Comparison of ENCODE assay signal across 14 cellular contexts in genomic region chr16:30736995-30737793, GRCh38.
"Had no signal": no experiment of that assay in that cellular context is flagged by ENCODE, and none has a peak within 500 bp of the region (broad histone marks: within the 10 kb centered on the region; RNA-seq: fewer than 3 reads in every experiment).

No MANE protein-coding gene starts in this region.

- H3K27ac Mint-ChIP-seq: activated CD4-positive, alpha-beta T cell treated with anti-CD3 and anti-CD28 coated beads, Interleukin-2, amount 10 ng/mL, durations not matched to agents 7 days and 5 days; activated naive CD8-positive, alpha-beta T cell treated with anti-CD3 and anti-CD28 coated beads, Interleukin-2, amount 10 ng/mL, durations not matched to agents 7 days and 5 days; nephron; T-helper 17 cell had no signal

- DNase-seq: activated CD4-positive, alpha-beta T cell treated with anti-CD3 and anti-CD28 coated beads, Interleukin-2, amount 10 ng/mL, durations not matched to agents 7 days and 5 days; activated CD4-positive, CD25-positive, alpha-beta regulatory T cell; activated naive CD8-positive, alpha-beta T cell treated with anti-CD3 and anti-CD28 coated beads, Interleukin-2, amount 10 ng/mL, durations not matched to agents 7 days and 5 days; effector CD4-positive, alpha-beta T cell; heart left ventricle; islet precursor cell; left lung; mesenchymal stem cell; stimulated activated CD4-positive, alpha-beta T cell treated with anti-CD3 and anti-CD28 coated beads, Interleukin-4, amount 100 ng/mL, for 1 hour; stimulated activated CD8-positive, alpha-beta memory T cell treated with anti-CD3 and anti-CD28 coated beads, Interleukin-4, amount 100 ng/mL, for 48 hours; T-helper 17 cell had no signal

- H3K27ac ChIP-seq: heart left ventricle, left lung, ovary had no signal

- H3K9me3 ChIP-seq: heart left ventricle, left lung, ovary had no signal

- H3K27me3 Mint-ChIP-seq: activated CD4-positive, alpha-beta T cell treated with anti-CD3 and anti-CD28 coated beads, Interleukin-2, amount 10 ng/mL, durations not matched to agents 7 days and 5 days; activated naive CD8-positive, alpha-beta T cell treated with anti-CD3 and anti-CD28 coated beads, Interleukin-2, amount 10 ng/mL, durations not matched to agents 7 days and 5 days; T-helper 17 cell had no signal

- H3K27me3 ChIP-seq: heart left ventricle, left lung, ovary had no signal

- ATAC-seq: heart left ventricle, left lung, SK-N-SH treated with all-trans-retinoic acid at 6 μM for 48 hours, T-helper 17 cell had no signal

- H3K9me3 Mint-ChIP-seq: activated CD4-positive, alpha-beta T cell treated with anti-CD3 and anti-CD28 coated beads, Interleukin-2, amount 10 ng/mL, durations not matched to agents 7 days and 5 days; activated naive CD8-positive, alpha-beta T cell treated with anti-CD3 and anti-CD28 coated beads, Interleukin-2, amount 10 ng/mL, durations not matched to agents 7 days and 5 days; nephron had no signal

- H3K4me3 Mint-ChIP-seq: activated CD4-positive, alpha-beta T cell treated with anti-CD3 and anti-CD28 coated beads, Interleukin-2, amount 10 ng/mL, durations not matched to agents 7 days and 5 days; activated naive CD8-positive, alpha-beta T cell treated with anti-CD3 and anti-CD28 coated beads, Interleukin-2, amount 10 ng/mL, durations not matched to agents 7 days and 5 days; nephron; T-helper 17 cell had no signal

- H3K4me3 ChIP-seq: heart left ventricle, left lung, ovary had no signal

- H3K36me3 ChIP-seq: ovary had no signal
